ENCODE assay signal across 8 cellular contexts in the genomic region with DNA sequence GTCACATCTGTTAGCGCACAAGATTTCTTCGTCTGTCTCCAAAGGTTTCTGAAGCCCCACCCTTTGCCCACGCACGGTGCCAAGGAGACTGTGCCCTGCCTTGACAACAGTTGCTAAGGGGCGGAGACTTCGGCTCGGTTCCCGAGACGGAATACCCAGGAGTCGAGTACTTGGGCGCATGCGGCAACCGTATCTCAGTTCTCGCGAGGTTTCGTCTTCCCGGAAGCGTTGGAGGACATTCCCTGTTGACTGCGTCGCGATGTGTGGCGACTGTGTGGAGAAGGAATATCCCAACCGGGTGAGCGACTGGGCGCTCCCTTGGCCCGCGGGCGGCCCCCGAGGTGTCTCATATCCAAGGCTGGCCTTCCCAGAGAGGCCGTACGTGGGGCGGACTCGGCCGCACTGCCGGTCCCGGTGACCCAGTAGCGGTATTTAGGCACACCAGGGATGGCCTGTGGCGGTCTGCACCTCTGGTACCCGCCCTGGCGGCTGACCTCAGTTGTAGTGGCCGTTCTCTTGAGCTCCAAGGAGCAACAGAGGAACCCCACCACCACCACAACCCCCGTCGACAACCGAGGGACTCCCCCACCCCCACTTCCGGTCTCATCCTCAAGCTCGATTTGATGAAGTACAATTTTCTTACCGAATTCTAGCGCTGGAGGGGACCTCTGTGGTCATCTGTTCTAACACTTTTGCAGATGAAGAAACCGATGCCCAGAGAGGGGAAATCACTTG. TPM values are rescaled to one million over a fixed set of nuclear protein-coding genes. Genes with fewer than 3 reads are reported as not detected.
DNase-seq lines count a peak whose midpoint lies in the region; ATAC-seq and TF ChIP-seq lines count a peak whose summit lies in the region.

TSS of gene CHURC1 (plus strand) at position 219 of the 735 bp plus-strand sequence. CDS start at position 260, 41 bp downstream.

- no peaks in the 10 kb centered on the region for H3K9me3 ChIP-seq in ascending aorta
- H3K9me3 ChIP-seq in right cardiac atrium (ENCODE audit: control insufficient read depth, low read length), result no peaks in the 10 kb centered on the region
- no peaks in the 10 kb centered on the region for H3K9me3 ChIP-seq in uterus

- H3K4me3 ChIP-seq in ascending aorta (peak within 1 kb of the TSS; percentile 90 to 99), right cardiac atrium (ENCODE audit: low read length) (peak within 1 kb of the TSS; percentile 97), uterus (peak within 1 kb of the TSS; percentile 90 to 93)

- peak; percentile 99 for ATAC-seq in GM18502 (IDR thresholded peaks at IDR 0.05; ENCODE audit: poor library complexity, unreplicated experiment)
- peak; percentile 94 for ATAC-seq in HG02970 (IDR thresholded peaks at IDR 0.05; ENCODE audit: low FRiP score, unreplicated experiment)
- ATAC-seq in right cardiac atrium, result peak; percentile 99

- DNase-seq in NCI-H1930 (lab: John Stamatoyannopoulos, UW), result peak; percentile 97 to 99
- DNase-seq in T-helper 2 cell treated with Interferon-gamma antibody and Interleukin-4, amounts not matched to agents 5 μg/mL and 100 μg/mL, for 36 hours (ENCODE audit: low spot score), result peak; percentile 96
- DNase-seq in ascending aorta (ENCODE audit: low spot score in 2 of 2), result peak; percentile 98 to 100
- DNase-seq in right cardiac atrium, result peak; percentile 99
- DNase-seq in pulmonary artery endothelial cell (ENCODE audit: low read depth, low spot score), result peak; percentile 92
- peak; percentile 98 for DNase-seq in uterus

- TF ChIP-seq POLR2A in uterus (IDR thresholded peaks at IDR 0.05), result peak; percentile 64 to 85

- intact Hi-C loops in ascending aorta (cut with DNase I) (loop anchor here (2.0 to 10.0 kb wide), 6 partner anchors 72 to 1270 kb away; partner anchors contain the start of genes FNTB, HSPA2, MAX and MTHFD1), right cardiac atrium (cut with DNase I) (no loop called here), uterus (cut with DNase I; ENCODE audit: low total_unique reads) (no loop called here)

- H3K27ac Mint-ChIP-seq in T-helper 2 cell treated with Interferon-gamma antibody and Interleukin-4, amounts not matched to agents 5 μg/mL and 100 μg/mL, for 36 hours, result peak within 1 kb of the TSS; percentile 89

- no peak for TF ChIP-seq CTCF in ascending aorta (IDR thresholded peaks at IDR 0.05)
- TF ChIP-seq CTCF in uterus (IDR thresholded peaks at IDR 0.05), result no peak

- WGBS in right cardiac atrium, result under 1% methylated on average over 49 of the region's 49 CpGs

- peaks cover 4% of the 10 kb centered on the region for H3K9me3 Mint-ChIP-seq in T-helper 2 cell treated with Interferon-gamma antibody and Interleukin-4, amounts not matched to agents 5 μg/mL and 100 μg/mL, for 36 hours

- H3K4me1 ChIP-seq in ascending aorta, result peaks cover 3 to 30% of the 10 kb centered on the region in 2 donors
- H3K4me1 ChIP-seq in right cardiac atrium (ENCODE audit: control insufficient read depth, insufficient read depth, low read length), result peaks cover 6% of the 10 kb centered on the region
- no peaks in the 10 kb centered on the region for H3K4me1 ChIP-seq in uterus

- H3K27me3 Mint-ChIP-seq in T-helper 2 cell treated with Interferon-gamma antibody and Interleukin-4, amounts not matched to agents 5 μg/mL and 100 μg/mL, for 36 hours (ENCODE audit: low read depth), result peaks cover 9% of the 10 kb centered on the region

- no peaks in the 10 kb centered on the region for H3K36me3 ChIP-seq in ascending aorta
- no peaks in the 10 kb centered on the region for H3K36me3 ChIP-seq in uterus

- H3K36me3 Mint-ChIP-seq in T-helper 2 cell treated with Interferon-gamma antibody and Interleukin-4, amounts not matched to agents 5 μg/mL and 100 μg/mL, for 36 hours (ENCODE audit: low read depth), result peaks cover 25% of the 10 kb centered on the region

- no peaks in the 10 kb centered on the region for H3K27me3 ChIP-seq in ascending aorta
- no peaks in the 10 kb centered on the region for H3K27me3 ChIP-seq in right cardiac atrium (ENCODE audit: control insufficient read depth, insufficient read depth)
- H3K27me3 ChIP-seq in uterus, result no peaks in the 10 kb centered on the region

- peak within 1 kb of the TSS; percentile 94 to 98 for H3K27ac ChIP-seq in ascending aorta
- peak within 1 kb of the TSS; percentile 97 for H3K27ac ChIP-seq in right cardiac atrium (ENCODE audit: low read length)
- peak within 1 kb of the TSS; percentile 86 to 93 for H3K27ac ChIP-seq in uterus

- peaks cover 49% of the 10 kb centered on the region for H3K4me1 Mint-ChIP-seq in T-helper 2 cell treated with Interferon-gamma antibody and Interleukin-4, amounts not matched to agents 5 μg/mL and 100 μg/mL, for 36 hours (ENCODE audit: low read depth)

- peak within 1 kb of the TSS; percentile 93 for H3K4me3 Mint-ChIP-seq in T-helper 2 cell treated with Interferon-gamma antibody and Interleukin-4, amounts not matched to agents 5 μg/mL and 100 μg/mL, for 36 hours

RNA-seq across cellular contexts. Expression of gene CHURC1, which starts in this region (rescaled TPM):
- total RNA-seq in ascending aorta (31.9 TPM), right cardiac atrium (100 to 1,000 TPM in 1 of 4 donors, 10 to 100 TPM in 3; 78.6 to 114 (median 92.7) TPM), pulmonary artery endothelial cell (28.2 and 48.9 TPM in 2 replicates), uterus (100 to 1,000 TPM in 1 of 4 donors, 10 to 100 TPM in 3; 35.1 to 121 (median 62.4) TPM)
- 55.5 TPM for polyA plus RNA-seq in right cardiac atrium

Comparison
In these comparisons a context has a peak if more than half of its experiments do, and no peak if none do; other contexts are left out.
1. Peak in every context shown above with its lines: DNase-seq, ATAC-seq, H3K4me3 ChIP-seq and H3K27ac ChIP-seq.